In the genomic region with DNA sequence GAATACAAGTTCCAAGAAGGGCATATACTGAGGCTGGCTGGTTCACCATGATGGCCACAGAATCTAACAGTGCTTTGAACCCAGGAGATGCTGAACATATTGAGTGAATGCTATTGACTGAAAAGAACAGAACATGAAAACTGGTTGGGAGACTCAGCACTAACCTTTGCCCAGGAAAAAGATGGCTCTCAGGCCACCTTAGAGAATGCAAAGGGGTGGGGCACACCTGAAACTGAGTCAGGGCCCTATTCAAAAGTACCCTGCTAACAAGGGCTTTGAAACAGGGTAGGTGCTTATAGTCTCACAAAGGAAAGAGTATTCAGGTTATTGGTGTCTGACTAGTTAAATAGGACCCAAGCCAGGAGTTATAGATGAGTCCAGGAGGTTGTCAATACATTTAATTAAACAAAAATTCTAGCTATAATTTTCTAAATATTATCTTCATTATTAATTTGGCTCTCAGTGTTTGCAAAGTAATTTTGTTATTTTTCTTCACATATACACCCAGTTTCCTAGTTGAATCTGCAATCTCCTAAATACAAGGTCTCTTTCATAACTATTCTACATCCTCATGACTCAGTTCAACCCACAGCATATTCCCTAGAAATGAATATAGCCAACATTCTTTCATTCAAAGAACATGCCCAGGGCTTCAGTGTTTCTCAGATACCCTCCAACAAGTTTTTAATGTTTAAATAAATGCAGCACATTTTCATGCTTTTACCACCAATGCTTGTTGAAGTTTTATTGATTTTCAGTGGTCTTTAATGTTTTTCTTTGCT, we compare ENCODE assay signal across 22 cellular contexts.
"Had no signal": no experiment of that assay in that cellular context is flagged by ENCODE, and none has a peak within 500 bp of the region (broad histone marks: within the 10 kb centered on the region; RNA-seq: fewer than 3 reads in every experiment).

No MANE protein-coding gene starts in this region.

- H3K27ac Mint-ChIP-seq: activated CD4-positive, alpha-beta memory T cell treated with anti-CD3 and anti-CD28 coated beads, Interleukin-2, amount 10 ng/mL, durations not matched to agents 7 days and 5 days; activated CD4-positive, alpha-beta T cell treated with anti-CD3 and anti-CD28 coated beads, Interleukin-2, amount 10 ng/mL, durations not matched to agents 24 days and 14 days; activated naive CD4-positive, alpha-beta T cell treated with anti-CD3 and anti-CD28 coated beads for 36 hours; activated naive CD8-positive, alpha-beta T cell treated with anti-CD3 and anti-CD28 coated beads, Interleukin-2, amount 10 ng/mL, durations not matched to agents 7 days and 5 days; activated T-cell treated with anti-CD3 and anti-CD28 coated beads, Interleukin-2, amount 50 U/mL, for 72 hours; dendritic cell treated with granulocyte-macrophage colony-stimulating factor and Interleukin-4, amounts not matched to agents 40 ng/mL and 50 ng/mL, for 4 days; naive thymus-derived CD8-positive, alpha-beta T cell had no signal

- H3K27me3 Mint-ChIP-seq: dendritic cell treated with granulocyte-macrophage colony-stimulating factor and Interleukin-4, amounts not matched to agents 40 ng/mL and 50 ng/mL, for 4 days had no signal

- H3K4me3 Mint-ChIP-seq: activated CD4-positive, alpha-beta memory T cell treated with anti-CD3 and anti-CD28 coated beads, Interleukin-2, amount 10 ng/mL, durations not matched to agents 7 days and 5 days; activated CD4-positive, alpha-beta T cell treated with anti-CD3 and anti-CD28 coated beads, Interleukin-2, amount 10 ng/mL, durations not matched to agents 24 days and 14 days; activated naive CD4-positive, alpha-beta T cell treated with anti-CD3 and anti-CD28 coated beads for 36 hours; activated naive CD8-positive, alpha-beta T cell treated with anti-CD3 and anti-CD28 coated beads, Interleukin-2, amount 10 ng/mL, durations not matched to agents 7 days and 5 days; activated T-cell treated with anti-CD3 and anti-CD28 coated beads, Interleukin-2, amount 50 U/mL, for 72 hours; dendritic cell treated with granulocyte-macrophage colony-stimulating factor and Interleukin-4, amounts not matched to agents 40 ng/mL and 50 ng/mL, for 4 days; naive thymus-derived CD8-positive, alpha-beta T cell had no signal

- H3K4me3 ChIP-seq: gastroesophageal sphincter, heart left ventricle, lower lobe of right lung, pancreas, thyroid gland had no signal

- H3K9me3 Mint-ChIP-seq: activated CD4-positive, alpha-beta T cell treated with anti-CD3 and anti-CD28 coated beads, Interleukin-2, amount 10 ng/mL, durations not matched to agents 24 days and 14 days; activated naive CD4-positive, alpha-beta T cell treated with anti-CD3 and anti-CD28 coated beads for 36 hours; activated naive CD8-positive, alpha-beta T cell treated with anti-CD3 and anti-CD28 coated beads, Interleukin-2, amount 10 ng/mL, durations not matched to agents 7 days and 5 days had no signal

- H3K27ac ChIP-seq: gastroesophageal sphincter, heart left ventricle, lower lobe of right lung, neutrophil, pancreas, thyroid gland, VCaP had no signal

- H3K36me3 ChIP-seq: gastroesophageal sphincter, heart left ventricle, lower lobe of right lung, neutrophil, pancreas, thyroid gland had no signal

- H3K36me3 Mint-ChIP-seq: activated naive CD8-positive, alpha-beta T cell treated with anti-CD3 and anti-CD28 coated beads, Interleukin-2, amount 10 ng/mL, durations not matched to agents 7 days and 5 days; naive thymus-derived CD8-positive, alpha-beta T cell had no signal

- H3K27me3 ChIP-seq: gastroesophageal sphincter, heart left ventricle, neutrophil, pancreas, thyroid gland had no signal

- H3K4me1 ChIP-seq: gastroesophageal sphincter, heart left ventricle, lower lobe of right lung, pancreas, thyroid gland had no signal

- H3K4me1 Mint-ChIP-seq: activated CD4-positive, alpha-beta memory T cell treated with anti-CD3 and anti-CD28 coated beads, Interleukin-2, amount 10 ng/mL, durations not matched to agents 7 days and 5 days; activated CD4-positive, alpha-beta T cell treated with anti-CD3 and anti-CD28 coated beads, Interleukin-2, amount 10 ng/mL, durations not matched to agents 24 days and 14 days; activated naive CD8-positive, alpha-beta T cell treated with anti-CD3 and anti-CD28 coated beads, Interleukin-2, amount 10 ng/mL, durations not matched to agents 7 days and 5 days; naive thymus-derived CD8-positive, alpha-beta T cell had no signal

- DNase-seq: activated CD4-positive, alpha-beta memory T cell treated with anti-CD3 and anti-CD28 coated beads, Interleukin-2, amount 10 ng/mL, durations not matched to agents 7 days and 5 days; activated CD4-positive, alpha-beta T cell treated with anti-CD3 and anti-CD28 coated beads, Interleukin-2, amount 10 ng/mL, durations not matched to agents 24 days and 14 days; activated effector memory CD4-positive, alpha-beta T cell treated with Interleukin-2 at 50 U/mL for 16 hours; activated naive CD4-positive, alpha-beta T cell treated with anti-CD3 and anti-CD28 coated beads for 36 hours; activated naive CD8-positive, alpha-beta T cell treated with anti-CD3 and anti-CD28 coated beads, Interleukin-2, amount 10 ng/mL, durations not matched to agents 7 days and 5 days; activated T-cell treated with anti-CD3 and anti-CD28 coated beads, Interleukin-2, amount 50 U/mL, for 72 hours; amniotic stem cell; effector CD4-positive, alpha-beta T cell; heart left ventricle; lower lobe of right lung; naive thymus-derived CD8-positive, alpha-beta T cell; pancreas; right cardiac atrium; stimulated activated CD4-positive, alpha-beta T cell treated with anti-CD3 and anti-CD28 coated beads, Interleukin-12 subunit alpha, Interleukin-12 subunit beta, amount 100 ng/mL, for 4 hours; stimulated activated CD4-positive, alpha-beta T cell treated with anti-CD3 and anti-CD28 coated beads, Interleukin-4, amount 100 ng/mL, for 4 hours; stimulated activated naive CD8-positive, alpha-beta T cell treated with anti-CD3 and anti-CD28 coated beads, Interleukin-15, Interleukin-2, amounts not matched to agents 100 U/mL and 50 U/mL, for 24 hours; substantia nigra; thyroid gland had no signal

- H3K9me3 ChIP-seq: gastroesophageal sphincter, heart left ventricle, lower lobe of right lung, neutrophil, pancreas, thyroid gland had no signal
